In genomic region chrX:29659911-29660310, GRCh38 we compare ENCODE assay signal across 17 cellular contexts.
DNase-seq lines count a peak whose midpoint lies in the region; ATAC-seq, FAIRE-seq and TF ChIP-seq lines count a peak whose summit lies in the region.
"Had no signal": no experiment of that assay in that cellular context is flagged by ENCODE, and none has a peak within 500 bp of the region (broad histone marks: within the 10 kb centered on the region; RNA-seq: fewer than 3 reads in every experiment).

No MANE protein-coding gene starts in this region.

- peaks cover 2% of the 10 kb centered on the region for H3K79me2 ChIP-seq in keratinocyte (ENCODE audit: control insufficient read depth, insufficient read depth, low read length)

- H4K20me1 ChIP-seq in keratinocyte (ENCODE audit: control insufficient read depth, extremely low read depth, insufficient read depth, low read length), result no peaks in the 10 kb centered on the region
- H4K20me1 ChIP-seq: BLaER1 treated with 17β-estradiol and CSF1 and Interleukin-3, amounts not matched to agents 10 nM and 100 nM had no signal

- no peak for ATAC-seq in Panc1
- no peak for ATAC-seq in omental fat pad (ENCODE audit: low FRiP score)

- DNase-seq in A172 (ENCODE audit: low spot score) (peak; percentile 68), GM18507 (ENCODE audit: extremely low spot score, insufficient read length, low read depth) (no peak), Panc1 (ENCODE audit: low read depth, low spot score) (no peak), keratinocyte (ENCODE audit: low read depth, low spot score) (no peak), omental fat pad (ENCODE audit: low spot score) (no peak), NCI-H748 (lab: John Stamatoyannopoulos, UW; ENCODE audit: unreplicated experiment) (no peak), HUDEP-2 (lab: John Stamatoyannopoulos, UW; ENCODE audit: unreplicated experiment in 76 of 76) (no peak)
- DNase-seq: 8988T; ACHN; Calu3; CD4-positive, CD25-positive, alpha-beta regulatory T cell; DMS 273 treated with DMSO at 0.1 percent for 48 hours; HCEC 1CT; HFFc6 had no signal

- no TSS peak for BruUV-seq in Panc1 (replicated peaks; lab: Mats Ljungman, UMichigan)

- TF ChIP-seq CTCF in Panc1 (IDR thresholded peaks at IDR 0.05) (no peak), keratinocyte (optimal IDR thresholded peaks at IDR 0.05 in 1 of 3, IDR thresholded peaks at IDR 0.05 in 1 of 3, conservative IDR thresholded peaks at IDR 0.05 in 1 of 3; ENCODE audit: extremely low read depth in 1 of 3, insufficient read depth in 2 of 3, low read length in 3 of 3) (no peak), omental fat pad (IDR thresholded peaks at IDR 0.05) (no peak)

- no peak overlapping the region; a peak in 1 of 4 replicates for H3K4me3 ChIP-seq in Panc1 (ENCODE audit: low read depth in 2 of 2, low read length in 2 of 2)
- H3K4me3 ChIP-seq in keratinocyte (ENCODE audit: control insufficient read depth in 2 of 3, extremely low read depth in 1 of 3, insufficient read depth in 2 of 3, low read depth in 1 of 3, low read length in 3 of 3), result peak overlapping the region in 2 of 3 experiments; percentile 11 to 39
- H3K4me3 ChIP-seq: BLaER1 treated with 17β-estradiol and CSF1 and Interleukin-3, amounts not matched to agents 10 nM and 100 nM had no signal

- H3K4me2 ChIP-seq in keratinocyte (ENCODE audit: control insufficient read depth, extremely low read depth, insufficient read depth, low read depth, low read length), result no peak overlapping the region

- CTCF ChIA-PET in Panc1 (lab: Charles Lee), result no interaction called here

- dilution Hi-C loops in keratinocyte (cut with MboI; ENCODE audit: extremely low pct_ligation_motif_present, low sequenced_read_pairs), result no loop called here

- no peaks in the 10 kb centered on the region for H3K9me1 ChIP-seq in keratinocyte (ENCODE audit: control insufficient read depth, extremely low read depth, insufficient read depth, low read length)

- FAIRE-seq in GM18507 (lab: Jason Lieb, UNC) (peak; percentile 9), keratinocyte (lab: Jason Lieb, UNC) (peak; percentile 69)
- FAIRE-seq: G401.6, GM12892 had no signal

- POLR2A ChIA-PET in Panc1 (lab: Charles Lee), result no interaction called here

- H3K9me3 ChIP-seq in Panc1 (ENCODE audit: control insufficient read depth, insufficient read depth, low read depth, low read length) (peaks cover 20% of the 10 kb centered on the region; the same call in 1 of the 2 replicates), keratinocyte (ENCODE audit: control insufficient read depth, low read depth, low read length) (no peaks in the 10 kb centered on the region)

- H3K27ac ChIP-seq in Panc1 (ENCODE audit: low read length) (peak overlapping the region; percentile 91), keratinocyte (ENCODE audit: control insufficient read depth, insufficient read depth, low read length) (no peak overlapping the region)
- H3K27ac ChIP-seq: BLaER1 treated with 17β-estradiol and CSF1 and Interleukin-3, amounts not matched to agents 10 nM and 100 nM had no signal

- no peak overlapping the region for H3K9ac ChIP-seq in keratinocyte (ENCODE audit: control insufficient read depth, extremely low read depth, insufficient read depth, low read length)
- H3K9ac ChIP-seq: BLaER1 treated with 17β-estradiol and CSF1 and Interleukin-3, amounts not matched to agents 10 nM and 100 nM had no signal

- H3K27me3 ChIP-seq in Panc1 (ENCODE audit: control insufficient read depth, insufficient read depth, low read length), result no peaks in the 10 kb centered on the region
- H3K27me3 ChIP-seq in keratinocyte (ENCODE audit: control insufficient read depth, extremely low read depth, insufficient read depth, low read length), result no peaks in the 10 kb centered on the region
- H3K27me3 ChIP-seq: BLaER1 treated with 17β-estradiol and CSF1 and Interleukin-3, amounts not matched to agents 10 nM and 100 nM had no signal

- H3K4me1 ChIP-seq in Panc1 (ENCODE audit: control insufficient read depth, insufficient read depth, low read length), result peaks cover 5% of the 10 kb centered on the region
- H3K4me1 ChIP-seq in keratinocyte (ENCODE audit: control insufficient read depth, extremely low read depth, insufficient read depth, low read length), result peaks cover 22% of the 10 kb centered on the region

- H2AFZ ChIP-seq in keratinocyte (ENCODE audit: control insufficient read depth, low read length), result peak overlapping the region; percentile 58

- in situ Hi-C loops in Panc1 (cut with HindIII; ENCODE audit: low pct_unique_long_range_greater_than_20kb, low sequenced_read_pairs), result no loop called here

- intact Hi-C loops in Panc1 (cut with micrococcal nuclease; ENCODE audit: unreplicated experiment), result no loop called here

- H3K36me3 ChIP-seq in Panc1 (ENCODE audit: control insufficient read depth, insufficient read depth, low read length), result no peaks in the 10 kb centered on the region
- H3K36me3 ChIP-seq in keratinocyte (ENCODE audit: control insufficient read depth in 2 of 2, extremely low read depth in 1 of 2, insufficient read depth in 2 of 2, low read length in 2 of 2), result no peaks in the 10 kb centered on the region
- H3K36me3 ChIP-seq: BLaER1 treated with 17β-estradiol and CSF1 and Interleukin-3, amounts not matched to agents 10 nM and 100 nM had no signal

Comparison
In these comparisons a context has a peak if more than half of its experiments do, and no peak if none do; other contexts are left out.
1. H3K4me3 ChIP-seq: peak in keratinocyte (2 of 3); none in Panc1 (0 of 2).